20 cellular contexts compared by ENCODE assay signal in the genomic region with DNA sequence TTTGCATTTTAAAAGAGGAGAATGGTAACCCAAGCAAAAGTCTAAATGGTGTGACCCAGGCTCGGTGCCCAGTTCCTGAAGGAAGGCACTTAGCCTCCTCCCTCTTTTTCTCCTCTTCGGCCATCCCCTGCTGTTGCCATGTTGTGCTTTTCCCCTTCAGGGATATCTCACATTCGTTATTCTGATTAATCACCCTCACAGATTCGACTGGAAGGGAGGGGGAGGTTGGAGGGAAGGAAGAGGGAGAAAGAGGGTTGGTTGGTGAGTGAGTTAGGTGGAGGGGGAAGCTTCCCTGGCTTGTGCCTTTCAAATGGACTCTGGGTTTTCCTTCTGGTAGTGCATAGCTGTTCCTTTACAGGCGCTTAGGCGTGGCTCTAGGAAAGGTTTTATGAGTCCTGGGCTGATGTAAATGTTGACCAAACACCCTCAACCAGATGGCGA. TPM values are rescaled to one million over a fixed set of nuclear protein-coding genes. Genes with fewer than 3 reads are reported as not detected.
A peak's percentile ranks its signal among the peaks of the same experiment; 100 is the strongest.
DNase-seq lines count a peak whose midpoint lies in the region; ATAC-seq and TF ChIP-seq lines count a peak whose summit lies in the region.
"Had no signal": no experiment of that assay in that cellular context is flagged by ENCODE, and none has a peak within 500 bp of the region (broad histone marks: within the 10 kb centered on the region; RNA-seq: fewer than 3 reads in every experiment).

No MANE protein-coding gene starts in this region.

- H3K4me3 ChIP-seq in AG09309 (ENCODE audit: control insufficient read depth, low read depth, low read length) (peak overlapping the region; percentile 14), HUES64 (ENCODE audit: low read length) (peak overlapping the region; percentile 14; the same call in 1 of the 2 replicates), dorsolateral prefrontal cortex (peak overlapping the region in 4 of 59 donors; percentile 0 to 12 (median 4)), mucosa of descending colon (no peak overlapping the region), gastroesophageal sphincter (no peak overlapping the region)
- H3K4me3 ChIP-seq: heart left ventricle, MG63, upper lobe of left lung had no signal

- WGBS in HUES64 = 24% methylated on average over 6 of the region's 7 CpGs
- 19 to 58% methylated on average over 3 to 4 of the region's 7 CpGs for WGBS in gastroesophageal sphincter (ENCODE audit: low coverage in 1 of 2), 2 donors

- no peak for TF ChIP-seq EP300 in gastroesophageal sphincter (IDR thresholded peaks at IDR 0.05)

- TF ChIP-seq POLR2A in gastroesophageal sphincter (IDR thresholded peaks at IDR 0.05) = no peak

- H3K4me1 ChIP-seq in HUES64 (ENCODE audit: insufficient read depth, low read length) (peaks cover 25% of the 10 kb centered on the region), mucosa of descending colon (ENCODE audit: low read depth) (peaks cover 9% of the 10 kb centered on the region), gastroesophageal sphincter (no peaks in the 10 kb centered on the region)
- H3K4me1 ChIP-seq: upper lobe of left lung had no signal

- H3K27me3 ChIP-seq in HUES64 (ENCODE audit: insufficient read depth, low read length) (no peaks in the 10 kb centered on the region), dorsolateral prefrontal cortex (no peaks in the 10 kb centered on the region), gastroesophageal sphincter (no peaks in the 10 kb centered on the region)
- H3K27me3 ChIP-seq: upper lobe of left lung had no signal

- intact Hi-C loops in dorsolateral prefrontal cortex (cut with DNase I) = no loop called here
- intact Hi-C loops in mucosa of descending colon (cut with DNase I, micrococcal nuclease) = no loop called here

- DNase-seq in AG09309 (ENCODE audit: low read depth) (no peak), dorsolateral prefrontal cortex (no peak), mucosa of descending colon (peak in 1 of 3 donors; percentile 79)
- no peak for DNase-seq in stimulated activated naive CD4-positive, alpha-beta T cell treated with Interleukin-2 at 50 U/mL for 16 hours (lab: John Stamatoyannopoulos, UW)
- DNase-seq: activated CD4-positive, alpha-beta T cell treated with anti-CD3 and anti-CD28 coated beads, Interleukin-2, amount 10 ng/mL, durations not matched to agents 7 days and 5 days; CD4-positive, alpha-beta T cell; heart left ventricle; MG63; NCI-H2081; NCI-H524; posterior cingulate gyrus; stimulated activated CD4-positive, alpha-beta T cell treated with anti-CD3 and anti-CD28 coated beads, Interleukin-12 subunit alpha, Interleukin-12 subunit beta, amount 100 ng/mL, for 4 hours; stimulated activated naive CD4-positive, alpha-beta T cell; upper lobe of left lung had no signal

- H3K36me3 ChIP-seq in HUES64 (ENCODE audit: insufficient read depth, low read length) (peaks cover 64% of the 10 kb centered on the region), mucosa of descending colon (ENCODE audit: low read depth) (no peaks in the 10 kb centered on the region), gastroesophageal sphincter (peaks cover 0 to 3% of the 10 kb centered on the region in 2 donors)
- H3K36me3 ChIP-seq: heart left ventricle, MG63, upper lobe of left lung had no signal

- H3K9me3 ChIP-seq in HUES64 (ENCODE audit: insufficient read depth, low read depth, low read length) = peaks cover 15% of the 10 kb centered on the region
- no peaks in the 10 kb centered on the region for H3K9me3 ChIP-seq in mucosa of descending colon
- H3K9me3 ChIP-seq in gastroesophageal sphincter = no peaks in the 10 kb centered on the region
- H3K9me3 ChIP-seq: heart left ventricle, MG63, upper lobe of left lung had no signal

- peak overlapping the region; percentile 47 for H3K27ac ChIP-seq in HUES64 (ENCODE audit: low read depth, low read length)
- H3K27ac ChIP-seq in dorsolateral prefrontal cortex = peak overlapping the region in 56 of 59 donors; percentile 8 to 93 (median 78)
- H3K27ac ChIP-seq in gastroesophageal sphincter = no peak overlapping the region
- H3K27ac ChIP-seq: heart left ventricle, upper lobe of left lung had no signal

- peak; percentile 96 for ATAC-seq in mucosa of descending colon
- no peak for ATAC-seq in HG03159 (IDR thresholded peaks at IDR 0.05; ENCODE audit: unreplicated experiment)
- no peak for ATAC-seq in gastroesophageal sphincter
- ATAC-seq in HG02973 (IDR thresholded peaks at IDR 0.05; ENCODE audit: unreplicated experiment) = no peak
- ATAC-seq: heart left ventricle had no signal

- peak overlapping the region; percentile 11; the same call in 1 of the 2 replicates for H3K9ac ChIP-seq in HUES64 (ENCODE audit: low read depth, low read length)

- TF ChIP-seq CTCF in AG09309 (IDR thresholded peaks at IDR 0.05; ENCODE audit: control insufficient read depth, insufficient read depth, low read depth, low read length, missing control alignments) (no peak), dorsolateral prefrontal cortex (IDR thresholded peaks at IDR 0.05 in 54 of 56, conservative IDR thresholded peaks at IDR 0.05 in 2 of 56; ENCODE audit: low read depth in 1 of 56, partially characterized antibody in 56 of 56) (no peak), mucosa of descending colon (IDR thresholded peaks at IDR 0.05) (no peak), gastroesophageal sphincter (IDR thresholded peaks at IDR 0.05) (no peak)

RNA-seq across cellular contexts. Expression of gene LYPD6B, which starts 39.0 kb away (rescaled TPM):
- polyA plus RNA-seq in HUES64 (2013, experiment 1 of 2) = 2.5 TPM
- 3.0 TPM for polyA plus RNA-seq in HUES64 (2013, experiment 2 of 2)
- total RNA-seq in dorsolateral prefrontal cortex = 1 to 10 TPM in 118 of 120 experiments, under 1 TPM in 2; 0.46 to 6.9 (median 2.8) TPM
- 1 to 10 TPM in 2 of 3 donors, under 1 TPM in 1; 0.28 to 1.7 (median 1.1) TPM for total RNA-seq in mucosa of descending colon
- total RNA-seq in gastroesophageal sphincter = under 1 TPM in 2 of 4 donors, not detected in 2; 0.49 to 0.54 TPM
- total RNA-seq: A673; activated CD4-positive, alpha-beta T cell treated with anti-CD3 and anti-CD28 coated beads, Interleukin-2, amount 10 ng/mL, durations not matched to agents 7 days and 5 days; CD4-positive, alpha-beta T cell; dermis microvascular lymphatic vessel endothelial cell; heart left ventricle had no signal
- polyA plus RNA-seq: heart left ventricle had no signal

Comparison
In these comparisons a context has a peak if more than half of its experiments do, and no peak if none do; other contexts are left out.
1. H3K4me3 ChIP-seq: peak in AG09309 (single experiment) and HUES64 (single experiment); none in mucosa of descending colon (single experiment) and gastroesophageal sphincter (0 of 2).
2. H3K27ac ChIP-seq: peak in HUES64 (single experiment) and dorsolateral prefrontal cortex (56 of 59); none in gastroesophageal sphincter (0 of 4).